8 cellular contexts compared by ENCODE assay signal in genomic region chr9:77534376-77535057, GRCh38.
DNase-seq lines count a peak whose midpoint lies in the region; ATAC-seq and TF ChIP-seq lines count a peak whose summit lies in the region.

No MANE protein-coding gene starts in this region.

- H3K4me1 ChIP-seq in right atrium auricular region, result no peaks in the 10 kb centered on the region
- peaks cover 3% of the 10 kb centered on the region for H3K4me1 ChIP-seq in colonic mucosa
- H3K4me1 ChIP-seq in right lobe of liver, result no peaks in the 10 kb centered on the region
- no peaks in the 10 kb centered on the region for H3K4me1 ChIP-seq in uterus
- H3K4me1 ChIP-seq in psoas muscle, result no peaks in the 10 kb centered on the region

- peak in 1 of 2 donors; percentile 36 for ATAC-seq in left cardiac atrium
- ATAC-seq in right lobe of liver, result peak; percentile 31 to 79 (median 60)
- ATAC-seq in psoas muscle, result no peak
- no peak for ATAC-seq in GM21786 (IDR thresholded peaks at IDR 0.05; ENCODE audit: unreplicated experiment)

- H3K27me3 ChIP-seq in right atrium auricular region (no peaks in the 10 kb centered on the region), colonic mucosa (no peaks in the 10 kb centered on the region), right lobe of liver (no peaks in the 10 kb centered on the region), uterus (no peaks in the 10 kb centered on the region), psoas muscle (ENCODE audit: insufficient read depth in 3 of 3, low read length in 2 of 3) (no peaks in the 10 kb centered on the region)

- H3K9me3 ChIP-seq in right atrium auricular region, result no peaks in the 10 kb centered on the region
- H3K9me3 ChIP-seq in colonic mucosa, result no peaks in the 10 kb centered on the region
- no peaks in the 10 kb centered on the region for H3K9me3 ChIP-seq in right lobe of liver
- H3K9me3 ChIP-seq in uterus, result no peaks in the 10 kb centered on the region
- H3K9me3 ChIP-seq in psoas muscle, result no peaks in the 10 kb centered on the region

- H3K27ac ChIP-seq in right atrium auricular region (no peak overlapping the region), colonic mucosa (peak overlapping the region; percentile 58), right lobe of liver (no peak overlapping the region), uterus (peak overlapping the region; percentile 10 to 40), psoas muscle (no peak overlapping the region)

- peak; percentile 44 for DNase-seq in left cardiac atrium
- DNase-seq in right atrium auricular region (ENCODE audit: low spot score), result no peak
- peak; percentile 35 for DNase-seq in colonic mucosa
- DNase-seq in right lobe of liver, result no peak
- DNase-seq in uterus, result no peak
- no peak for DNase-seq in GOT3 (lab: John Stamatoyannopoulos, UW)
- no peak for DNase-seq in psoas muscle

- H3K4me3 ChIP-seq in right atrium auricular region, result no peak overlapping the region
- H3K4me3 ChIP-seq in colonic mucosa, result no peak overlapping the region
- H3K4me3 ChIP-seq in right lobe of liver, result no peak overlapping the region
- H3K4me3 ChIP-seq in uterus, result no peak overlapping the region
- H3K4me3 ChIP-seq in psoas muscle, result no peak overlapping the region

- H3K36me3 ChIP-seq in right atrium auricular region (no peaks in the 10 kb centered on the region), colonic mucosa (no peaks in the 10 kb centered on the region), right lobe of liver (no peaks in the 10 kb centered on the region), uterus (no peaks in the 10 kb centered on the region), psoas muscle (ENCODE audit: insufficient read depth in 1 of 2, low read depth in 1 of 2) (no peaks in the 10 kb centered on the region)

- intact Hi-C loops in left cardiac atrium (cut with DNase I) (no loop called here), colonic mucosa (cut with DNase I) (no loop called here), right lobe of liver (cut with DNase I) (no loop called here), uterus (cut with DNase I; ENCODE audit: low total_unique reads) (no loop called here), psoas muscle (cut with DNase I) (loop anchor here in 1 of 2 donors (10.0 kb wide), 1 partner anchor 60 kb away; no protein-coding TSS in a partner anchor)

- 55% methylated on average over 7 of the region's 7 CpGs for WGBS in right lobe of liver (ENCODE audit: insufficient coverage, low coverage, low lambda C conversion rate, missing lambda C conversion rate)
- 56 to 73% (median 69%) methylated on average over 7 of the region's 7 CpGs for WGBS in psoas muscle, 3 donors

- no peak overlapping the region for H3K9ac ChIP-seq in colonic mucosa (ENCODE audit: low read depth in 2 of 2, low read length in 2 of 2)

- TF ChIP-seq CTCF in right atrium auricular region (IDR thresholded peaks at IDR 0.05), result no peak
- TF ChIP-seq CTCF in colonic mucosa (IDR thresholded peaks at IDR 0.05), result no peak
- TF ChIP-seq CTCF in right lobe of liver (IDR thresholded peaks at IDR 0.05), result no peak
- no peak for TF ChIP-seq CTCF in uterus (IDR thresholded peaks at IDR 0.05)
- TF ChIP-seq CTCF in psoas muscle (IDR thresholded peaks at IDR 0.05), result no peak

- TF ChIP-seq POLR2A in right lobe of liver (IDR thresholded peaks at IDR 0.05) (no peak), uterus (IDR thresholded peaks at IDR 0.05) (no peak)

Comparison
In these comparisons a context has a peak if more than half of its experiments do, and no peak if none do; other contexts are left out.
1. DNase-seq: peak in left cardiac atrium (single experiment) and colonic mucosa (single experiment); none in right atrium auricular region (single experiment), right lobe of liver (0 of 3), uterus (0 of 2), GOT3 (single experiment) and psoas muscle (0 of 2).
2. ATAC-seq: peak in right lobe of liver (4 of 4); none in psoas muscle (0 of 4) and GM21786 (single experiment).
3. H3K27ac ChIP-seq: peak in colonic mucosa (single experiment) and uterus (2 of 2); none in right atrium auricular region (0 of 2), right lobe of liver (0 of 3) and psoas muscle (single experiment).